ENCODE assay signal across 10 cellular contexts in the genomic region with DNA sequence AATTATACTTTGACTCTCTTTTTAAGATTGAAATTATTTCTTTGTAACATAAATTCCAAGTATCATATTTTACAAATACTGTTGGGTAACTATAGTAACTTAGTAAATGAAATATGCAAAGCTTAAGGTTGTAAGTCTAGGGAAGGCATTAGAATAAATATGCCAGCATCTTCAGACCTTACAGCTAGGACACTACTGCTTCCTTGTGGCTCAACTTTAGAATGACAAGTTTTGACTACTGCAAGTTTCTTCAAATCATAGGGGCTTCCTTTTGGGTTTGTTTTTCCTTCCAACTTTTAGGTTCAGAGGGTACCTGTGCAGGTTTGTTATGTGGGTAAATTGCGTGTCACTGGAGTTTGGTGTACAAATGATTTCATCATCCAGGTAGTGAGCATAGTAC. TPM values are rescaled to one million over a fixed set of nuclear protein-coding genes. Genes with fewer than 3 reads are reported as not detected.
DNase-seq lines count a peak whose midpoint lies in the region; ATAC-seq and TF ChIP-seq lines count a peak whose summit lies in the region.
"Had no signal": no experiment of that assay in that cellular context is flagged by ENCODE, and none has a peak within 500 bp of the region (broad histone marks: within the 10 kb centered on the region; RNA-seq: fewer than 3 reads in every experiment).

No MANE protein-coding gene starts in this region.

- H3K27ac ChIP-seq in ovary: no peak overlapping the region

- ATAC-seq in GM21381 (IDR thresholded peaks at IDR 0.05; ENCODE audit: unreplicated experiment) (no peak), GM21367 (IDR thresholded peaks at IDR 0.05; ENCODE audit: unreplicated experiment) (no peak), sciatic nerve (no peak)

- intact Hi-C loops in ovary (cut with DNase I) (loop anchor here in 2 of 4 donors (10.0 kb wide), 2 partner anchors 260 to 270 kb away; a partner anchor contains a TSS), sciatic nerve (cut with DNase I) (no loop called here)

- TF ChIP-seq POLR2A in ovary (IDR thresholded peaks at IDR 0.05): no peak

- H3K9me3 ChIP-seq in ovary: no peaks in the 10 kb centered on the region

- TF ChIP-seq CTCF in ovary (IDR thresholded peaks at IDR 0.05): peak; percentile 18 to 50 (median 49)

- DNase-seq in ELF-1 (ENCODE audit: low read depth, low spot score) (peak; percentile 1), MV-4-11 (lab: John Stamatoyannopoulos, UW) (peak; percentile 1), cerebellar cortex (ENCODE audit: low spot score) (peak; percentile 37), ovary (no peak), DMS79 treated with DMSO at 0.1 percent for 48 hours (lab: John Stamatoyannopoulos, UW) (no peak), sciatic nerve (ENCODE audit: low spot score) (no peak)
- DNase-seq: activated effector memory CD4-positive, alpha-beta T cell treated with anti-CD3 and anti-CD28 coated beads, Interleukin-2, amount 50 U/mL, for 16 hours; nucleus accumbens had no signal

- no peaks in the 10 kb centered on the region for H3K36me3 ChIP-seq in ovary

- no peaks in the 10 kb centered on the region for H3K27me3 ChIP-seq in ovary

- no peak for TF ChIP-seq EP300 in ovary (IDR thresholded peaks at IDR 0.05)

- 77 to 87% (median 79%) methylated on average over 1 of the region's 1 CpG for WGBS in ovary, 3 donors

- H3K4me3 ChIP-seq in ovary: no peak overlapping the region

- no peaks in the 10 kb centered on the region for H3K4me1 ChIP-seq in ovary (ENCODE audit: insufficient read depth)

RNA-seq across cellular contexts. Expression of a gene that starts 17.7 kb away (rescaled TPM):
- total RNA-seq in ovary (under 1 TPM in 5 of 7 donors, not detected in 2; 0.23 to 0.86 (median 0.36) TPM), sciatic nerve (1.1 TPM)
- under 1 TPM in 1 of 2 donors, not detected in 1; 0.11 TPM for polyA plus RNA-seq in ovary

RNA-seq across cellular contexts. Expression of a gene that starts 27.6 kb away (rescaled TPM):
- total RNA-seq in ovary: 1 to 10 TPM in 5 of 7 donors, under 1 TPM in 1, not detected in 1; 0.95 to 1.4 (median 1.3) TPM
- under 1 TPM; 0.21 to 0.67 TPM for polyA plus RNA-seq in ovary
- 2.4 TPM for total RNA-seq in sciatic nerve

Comparison
In these comparisons a context has a peak if more than half of its experiments do, and no peak if none do; other contexts are left out.
1. DNase-seq: peak in ELF-1 (single experiment), MV-4-11 (single experiment) and cerebellar cortex (single experiment); none in ovary (0 of 5), DMS79 treated with DMSO at 0.1 percent for 48 hours (single experiment) and sciatic nerve (single experiment).